In the genomic region with DNA sequence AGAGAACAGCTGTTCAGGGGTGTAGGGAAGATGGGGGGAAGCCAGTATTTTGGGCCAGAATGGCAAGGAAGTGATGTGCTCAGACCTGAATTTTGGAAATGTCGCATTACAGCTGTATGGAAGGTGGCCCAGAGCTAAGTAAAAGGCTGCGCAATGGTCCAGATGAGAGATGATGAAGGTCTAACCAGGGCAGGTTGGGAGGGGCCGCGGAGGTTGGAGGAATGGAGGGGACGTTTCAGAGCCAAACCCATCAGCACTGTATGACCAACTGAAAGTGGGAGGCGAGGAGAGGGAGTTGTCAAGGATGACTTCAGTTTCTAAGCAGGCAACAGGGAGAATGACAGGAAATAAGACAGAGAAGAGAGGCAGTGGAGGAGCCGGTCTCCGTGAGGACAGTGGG, we compare ENCODE assay signal across 17 cellular contexts.
"Had no signal": no experiment of that assay in that cellular context is flagged by ENCODE, and none has a peak within 500 bp of the region (broad histone marks: within the 10 kb centered on the region; RNA-seq: fewer than 3 reads in every experiment).

No MANE protein-coding gene starts in this region.

- H3K27me3 ChIP-seq: breast epithelium, upper lobe of right lung had no signal

- H3K4me3 Mint-ChIP-seq: activated CD4-positive, alpha-beta memory T cell treated with anti-CD3 and anti-CD28 coated beads for 36 hours; activated naive CD8-positive, alpha-beta T cell; activated T-cell treated with anti-CD3 and anti-CD28 coated beads, Interleukin-2, amount 50 U/mL, for 4 hours; natural killer cell treated with Interleukin-12 subunit alpha and Interleukin-12 subunit beta and Interleukin-15 and Interleukin-18, amount 100 ng/mL, for 72 hours; stimulated activated effector memory CD8-positive, alpha-beta T cell treated with anti-CD3 and anti-CD28 coated beads, Interleukin-12 subunit alpha, Interleukin-12 subunit beta, amount 100 ng/mL, for 72 hours; T-cell had no signal

- H3K27ac Mint-ChIP-seq: activated CD4-positive, alpha-beta memory T cell treated with anti-CD3 and anti-CD28 coated beads for 36 hours; natural killer cell treated with Interleukin-12 subunit alpha and Interleukin-12 subunit beta and Interleukin-15 and Interleukin-18, amount 100 ng/mL, for 72 hours; stimulated activated effector memory CD8-positive, alpha-beta T cell treated with anti-CD3 and anti-CD28 coated beads, Interleukin-12 subunit alpha, Interleukin-12 subunit beta, amount 100 ng/mL, for 72 hours; T-cell had no signal

- H3K27ac ChIP-seq: breast epithelium, skin epidermis, upper lobe of right lung, VCaP had no signal

- H3K4me1 ChIP-seq: breast epithelium, upper lobe of right lung had no signal

- DNase-seq: activated CD4-positive, alpha-beta memory T cell treated with anti-CD3 and anti-CD28 coated beads for 36 hours; activated effector memory CD4-positive, alpha-beta T cell treated with anti-CD3 and anti-CD28 coated beads, Interleukin-2, amount 50 U/mL, for 16 hours; activated T-cell treated with anti-CD3 and anti-CD28 coated beads, Interleukin-2, amount 50 U/mL, for 4 hours; amygdala; effector CD4-positive, alpha-beta T cell; mammary epithelial cell; substantia nigra; T-cell; T1000; upper lobe of right lung had no signal

- H3K9me3 Mint-ChIP-seq: activated CD4-positive, alpha-beta memory T cell treated with anti-CD3 and anti-CD28 coated beads for 36 hours; activated T-cell treated with anti-CD3 and anti-CD28 coated beads, Interleukin-2, amount 50 U/mL, for 4 hours; natural killer cell treated with Interleukin-12 subunit alpha and Interleukin-12 subunit beta and Interleukin-15 and Interleukin-18, amount 100 ng/mL, for 72 hours; stimulated activated effector memory CD8-positive, alpha-beta T cell treated with anti-CD3 and anti-CD28 coated beads, Interleukin-12 subunit alpha, Interleukin-12 subunit beta, amount 100 ng/mL, for 72 hours; T-cell had no signal

- H3K36me3 Mint-ChIP-seq: activated CD4-positive, alpha-beta memory T cell treated with anti-CD3 and anti-CD28 coated beads for 36 hours; activated naive CD8-positive, alpha-beta T cell; natural killer cell treated with Interleukin-12 subunit alpha and Interleukin-12 subunit beta and Interleukin-15 and Interleukin-18, amount 100 ng/mL, for 72 hours; stimulated activated effector memory CD8-positive, alpha-beta T cell treated with anti-CD3 and anti-CD28 coated beads, Interleukin-12 subunit alpha, Interleukin-12 subunit beta, amount 100 ng/mL, for 72 hours; T-cell had no signal

- H3K9me3 ChIP-seq: breast epithelium, upper lobe of right lung had no signal

- H3K4me1 Mint-ChIP-seq: stimulated activated effector memory CD8-positive, alpha-beta T cell treated with anti-CD3 and anti-CD28 coated beads, Interleukin-12 subunit alpha, Interleukin-12 subunit beta, amount 100 ng/mL, for 72 hours; T-cell had no signal

- ATAC-seq: activated T-cell treated with anti-CD3 and anti-CD28 coated beads, Interleukin-2, amount 50 U/mL, for 4 hours; natural killer cell treated with Interleukin-12 subunit alpha and Interleukin-12 subunit beta and Interleukin-15 and Interleukin-18, amount 100 ng/mL, for 72 hours; stimulated activated effector memory CD8-positive, alpha-beta T cell treated with anti-CD3 and anti-CD28 coated beads, Interleukin-12 subunit alpha, Interleukin-12 subunit beta, amount 100 ng/mL, for 72 hours; T-cell; upper lobe of right lung had no signal

- H3K4me3 ChIP-seq: breast epithelium, SK-N-MC, skin epidermis, upper lobe of right lung had no signal

- H3K36me3 ChIP-seq: breast epithelium, upper lobe of right lung had no signal
